ENCODE assay signal across 1 cellular context in the genomic region with DNA sequence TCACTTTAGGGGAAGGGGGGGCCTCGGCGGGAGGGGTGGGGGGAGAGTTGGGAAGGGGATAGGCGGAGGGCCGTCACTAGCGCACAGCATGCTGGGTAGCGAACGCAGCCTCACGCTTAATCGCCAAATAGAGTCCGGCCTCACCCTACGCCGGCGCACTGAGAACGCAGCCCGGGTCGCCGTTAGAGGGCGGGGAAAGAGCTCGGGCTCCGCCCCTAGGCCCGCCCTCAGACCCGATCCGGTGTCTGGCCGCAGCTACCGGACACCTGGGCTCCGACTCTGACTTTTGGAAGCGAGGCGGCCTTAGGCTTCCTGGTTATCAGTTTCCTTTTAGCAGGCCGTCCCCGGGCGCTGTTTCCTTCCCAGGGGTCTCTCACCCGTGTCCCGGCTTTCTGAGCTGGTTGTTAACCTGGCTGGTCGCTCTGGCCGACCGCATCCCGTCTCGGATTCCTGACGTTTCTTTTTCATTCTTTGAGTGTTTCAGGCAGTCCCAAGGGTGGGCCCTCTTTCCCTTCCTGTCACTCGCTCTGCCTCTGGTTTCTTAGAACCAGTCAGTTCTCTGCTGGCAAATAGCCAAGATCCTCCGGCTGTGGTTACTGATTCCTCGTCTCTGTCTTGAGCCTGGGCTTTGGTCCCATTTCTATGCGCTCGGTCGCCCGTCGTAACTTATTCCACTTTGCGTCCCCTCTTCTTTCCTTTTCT.
A peak's percentile ranks its signal among the peaks of the same experiment; 100 is the strongest.
TF ChIP-seq lines count a peak whose summit lies in the region.

No MANE protein-coding gene starts in this region.

TF ChIP-seq in K562, 482 proteins besides CTCF, POLR2A, EP300 and RAD21 (continued from another document and continues in another):
- TF ChIP-seq ESRRA (IDR thresholded peaks at IDR 0.05; ENCODE audit: borderline replicate concordance, low read depth): peak; percentile 57; the same call in 1 of the 2 replicates
- TF ChIP-seq ZNF408 (CRISPR knock-in tag; IDR thresholded peaks at IDR 0.05; ENCODE audit: low read depth): no peak
- no peak for TF ChIP-seq BRD4 (IDR thresholded peaks at IDR 0.05)
- TF ChIP-seq BHLHE40 (IDR thresholded peaks at IDR 0.05; ENCODE audit: low read length): no peak
- peak; percentile 78 for TF ChIP-seq CREM (IDR thresholded peaks at IDR 0.05; ENCODE audit: low read depth)
- TF ChIP-seq, protein P1, sequence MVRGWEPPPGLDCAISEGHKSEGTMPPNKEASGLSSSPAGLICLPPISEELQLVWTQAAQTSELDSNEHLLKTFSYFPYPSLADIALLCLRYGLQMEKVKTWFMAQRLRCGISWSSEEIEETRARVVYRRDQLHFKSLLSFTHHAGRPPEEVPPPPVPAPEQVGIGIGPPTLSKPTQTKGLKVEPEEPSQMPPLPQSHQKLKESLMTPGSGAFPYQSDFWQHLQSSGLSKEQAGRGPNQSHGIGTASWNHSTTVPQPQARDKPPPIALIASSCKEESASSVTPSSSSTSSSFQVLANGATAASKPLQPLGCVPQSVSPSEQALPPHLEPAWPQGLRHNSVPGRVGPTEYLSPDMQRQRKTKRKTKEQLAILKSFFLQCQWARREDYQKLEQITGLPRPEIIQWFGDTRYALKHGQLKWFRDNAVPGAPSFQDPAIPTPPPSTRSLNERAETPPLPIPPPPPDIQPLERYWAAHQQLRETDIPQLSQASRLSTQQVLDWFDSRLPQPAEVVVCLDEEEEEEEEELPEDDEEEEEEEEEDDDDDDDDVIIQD (CRISPR knock-in tag; IDR thresholded peaks at IDR 0.05): no peak
- TF ChIP-seq, protein P2, sequence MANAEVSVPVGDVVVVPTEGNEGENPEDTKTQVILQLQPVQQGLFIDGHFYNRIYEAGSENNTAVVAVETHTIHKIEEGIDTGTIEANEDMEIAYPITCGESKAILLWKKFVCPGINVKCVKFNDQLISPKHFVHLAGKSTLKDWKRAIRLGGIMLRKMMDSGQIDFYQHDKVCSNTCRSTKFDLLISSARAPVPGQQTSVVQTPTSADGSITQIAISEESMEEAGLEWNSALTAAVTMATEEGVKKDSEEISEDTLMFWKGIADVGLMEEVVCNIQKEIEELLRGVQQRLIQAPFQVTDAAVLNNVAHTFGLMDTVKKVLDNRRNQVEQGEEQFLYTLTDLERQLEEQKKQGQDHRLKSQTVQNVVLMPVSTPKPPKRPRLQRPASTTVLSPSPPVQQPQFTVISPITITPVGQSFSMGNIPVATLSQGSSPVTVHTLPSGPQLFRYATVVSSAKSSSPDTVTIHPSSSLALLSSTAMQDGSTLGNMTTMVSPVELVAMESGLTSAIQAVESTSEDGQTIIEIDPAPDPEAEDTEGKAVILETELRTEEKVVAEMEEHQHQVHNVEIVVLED (CRISPR knock-in tag; IDR thresholded peaks at IDR 0.05): peak; percentile 63
- TF ChIP-seq FOXK2 (conservative IDR thresholded peaks at IDR 0.05 in 1 of 2, IDR thresholded peaks at IDR 0.05 in 1 of 2; ENCODE audit: low read depth in 2 of 2): no peak
- no peak for TF ChIP-seq ZNF282 (CRISPR knock-in tag; IDR thresholded peaks at IDR 0.05)
- no peak for TF ChIP-seq ADNP (tag; IDR thresholded peaks at IDR 0.05)
- TF ChIP-seq, protein P3, sequence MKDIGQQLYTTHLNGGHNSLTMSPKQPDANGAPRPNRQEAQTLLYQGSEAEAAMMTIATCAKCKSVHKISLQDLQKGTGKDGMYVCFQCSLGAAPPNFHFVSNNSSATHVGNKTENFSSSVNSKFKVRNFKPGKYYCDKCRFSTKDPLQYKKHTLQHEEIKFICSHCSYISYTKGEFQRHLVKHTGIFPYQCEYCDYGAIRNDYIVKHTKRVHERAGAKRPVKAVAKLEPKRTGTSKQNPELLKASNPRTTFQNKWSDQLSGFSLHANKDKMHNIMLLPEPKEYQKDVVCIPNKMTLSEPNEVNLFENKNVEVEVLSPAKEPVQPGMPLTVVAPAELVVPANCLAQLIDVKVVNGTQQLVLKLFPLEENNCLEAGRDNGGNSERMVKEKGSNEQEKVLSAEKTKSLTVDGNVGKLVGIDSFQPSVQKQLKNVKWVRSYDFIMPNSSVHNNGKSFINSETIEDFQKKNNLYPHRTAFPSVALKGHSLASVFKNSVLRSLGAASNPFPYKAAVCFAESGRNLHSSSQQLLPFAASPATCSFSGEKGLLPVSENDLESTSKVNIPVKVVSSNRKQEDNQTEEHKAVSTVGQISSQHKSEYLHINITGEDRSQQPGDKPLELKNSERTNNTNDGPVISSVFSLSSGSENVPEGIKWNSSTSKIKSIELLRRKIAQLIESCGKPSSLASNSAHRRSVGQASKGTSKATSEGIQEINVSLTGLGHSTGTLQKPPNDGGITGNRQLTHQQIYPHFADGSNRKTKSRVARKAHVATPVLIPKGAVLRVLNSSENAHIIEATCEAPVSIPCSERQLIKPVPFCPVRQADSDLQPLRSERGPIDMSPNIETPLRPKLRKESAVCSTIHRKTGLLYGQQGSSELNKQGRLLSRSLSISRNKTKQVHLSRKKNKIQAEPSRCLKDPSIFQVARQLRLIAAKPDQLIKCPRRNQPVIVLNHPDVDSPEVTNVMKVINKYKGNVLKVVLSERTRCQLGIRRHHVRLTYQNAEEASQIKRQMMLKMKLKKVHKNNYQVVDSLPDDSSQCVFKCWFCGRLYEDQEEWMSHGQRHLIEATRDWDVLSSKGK (CRISPR knock-in tag; IDR thresholded peaks at IDR 0.05): no peak
- TF ChIP-seq RFX7 (CRISPR knock-in tag; IDR thresholded peaks at IDR 0.05): no peak
- TF ChIP-seq HLTF (IDR thresholded peaks at IDR 0.05): no peak
- TF ChIP-seq, protein P4, sequence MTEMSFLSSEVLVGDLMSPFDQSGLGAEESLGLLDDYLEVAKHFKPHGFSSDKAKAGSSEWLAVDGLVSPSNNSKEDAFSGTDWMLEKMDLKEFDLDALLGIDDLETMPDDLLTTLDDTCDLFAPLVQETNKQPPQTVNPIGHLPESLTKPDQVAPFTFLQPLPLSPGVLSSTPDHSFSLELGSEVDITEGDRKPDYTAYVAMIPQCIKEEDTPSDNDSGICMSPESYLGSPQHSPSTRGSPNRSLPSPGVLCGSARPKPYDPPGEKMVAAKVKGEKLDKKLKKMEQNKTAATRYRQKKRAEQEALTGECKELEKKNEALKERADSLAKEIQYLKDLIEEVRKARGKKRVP (CRISPR knock-in tag; IDR thresholded peaks at IDR 0.05): no peak
- TF ChIP-seq, protein P5, sequence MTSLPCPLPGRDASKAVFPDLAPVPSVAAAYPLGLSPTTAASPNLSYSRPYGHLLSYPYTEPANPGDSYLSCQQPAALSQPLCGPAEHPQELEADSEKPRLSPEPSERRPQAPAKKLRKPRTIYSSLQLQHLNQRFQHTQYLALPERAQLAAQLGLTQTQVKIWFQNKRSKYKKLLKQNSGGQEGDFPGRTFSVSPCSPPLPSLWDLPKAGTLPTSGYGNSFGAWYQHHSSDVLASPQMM (CRISPR knock-in tag; IDR thresholded peaks at IDR 0.05): no peak
- no peak for TF ChIP-seq TAF15 (IDR thresholded peaks at IDR 0.05; ENCODE audit: low read depth, low read length)
- TF ChIP-seq TRIM28 (IDR thresholded peaks at IDR 0.05): peak; percentile 35; the same call in 1 of the 2 replicates
- TF ChIP-seq L3MBTL2 (IDR thresholded peaks at IDR 0.05): 0 out of 2 replicates have a peak, but pooled peaks have one; percentile 11
- TF ChIP-seq KDM5B (IDR thresholded peaks at IDR 0.05; ENCODE audit: insufficient replicate concordance, low read depth, low read length): peak; percentile 44
- TF ChIP-seq, protein P6, sequence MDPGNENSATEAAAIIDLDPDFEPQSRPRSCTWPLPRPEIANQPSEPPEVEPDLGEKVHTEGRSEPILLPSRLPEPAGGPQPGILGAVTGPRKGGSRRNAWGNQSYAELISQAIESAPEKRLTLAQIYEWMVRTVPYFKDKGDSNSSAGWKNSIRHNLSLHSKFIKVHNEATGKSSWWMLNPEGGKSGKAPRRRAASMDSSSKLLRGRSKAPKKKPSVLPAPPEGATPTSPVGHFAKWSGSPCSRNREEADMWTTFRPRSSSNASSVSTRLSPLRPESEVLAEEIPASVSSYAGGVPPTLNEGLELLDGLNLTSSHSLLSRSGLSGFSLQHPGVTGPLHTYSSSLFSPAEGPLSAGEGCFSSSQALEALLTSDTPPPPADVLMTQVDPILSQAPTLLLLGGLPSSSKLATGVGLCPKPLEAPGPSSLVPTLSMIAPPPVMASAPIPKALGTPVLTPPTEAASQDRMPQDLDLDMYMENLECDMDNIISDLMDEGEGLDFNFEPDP (CRISPR knock-in tag; IDR thresholded peaks at IDR 0.05): no peak
- TF ChIP-seq, protein P7, sequence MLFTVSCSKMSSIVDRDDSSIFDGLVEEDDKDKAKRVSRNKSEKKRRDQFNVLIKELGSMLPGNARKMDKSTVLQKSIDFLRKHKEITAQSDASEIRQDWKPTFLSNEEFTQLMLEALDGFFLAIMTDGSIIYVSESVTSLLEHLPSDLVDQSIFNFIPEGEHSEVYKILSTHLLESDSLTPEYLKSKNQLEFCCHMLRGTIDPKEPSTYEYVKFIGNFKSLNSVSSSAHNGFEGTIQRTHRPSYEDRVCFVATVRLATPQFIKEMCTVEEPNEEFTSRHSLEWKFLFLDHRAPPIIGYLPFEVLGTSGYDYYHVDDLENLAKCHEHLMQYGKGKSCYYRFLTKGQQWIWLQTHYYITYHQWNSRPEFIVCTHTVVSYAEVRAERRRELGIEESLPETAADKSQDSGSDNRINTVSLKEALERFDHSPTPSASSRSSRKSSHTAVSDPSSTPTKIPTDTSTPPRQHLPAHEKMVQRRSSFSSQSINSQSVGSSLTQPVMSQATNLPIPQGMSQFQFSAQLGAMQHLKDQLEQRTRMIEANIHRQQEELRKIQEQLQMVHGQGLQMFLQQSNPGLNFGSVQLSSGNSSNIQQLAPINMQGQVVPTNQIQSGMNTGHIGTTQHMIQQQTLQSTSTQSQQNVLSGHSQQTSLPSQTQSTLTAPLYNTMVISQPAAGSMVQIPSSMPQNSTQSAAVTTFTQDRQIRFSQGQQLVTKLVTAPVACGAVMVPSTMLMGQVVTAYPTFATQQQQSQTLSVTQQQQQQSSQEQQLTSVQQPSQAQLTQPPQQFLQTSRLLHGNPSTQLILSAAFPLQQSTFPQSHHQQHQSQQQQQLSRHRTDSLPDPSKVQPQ (CRISPR knock-in tag; IDR thresholded peaks at IDR 0.05; ENCODE audit: borderline replicate concordance): no peak
- TF ChIP-seq, protein P8, sequence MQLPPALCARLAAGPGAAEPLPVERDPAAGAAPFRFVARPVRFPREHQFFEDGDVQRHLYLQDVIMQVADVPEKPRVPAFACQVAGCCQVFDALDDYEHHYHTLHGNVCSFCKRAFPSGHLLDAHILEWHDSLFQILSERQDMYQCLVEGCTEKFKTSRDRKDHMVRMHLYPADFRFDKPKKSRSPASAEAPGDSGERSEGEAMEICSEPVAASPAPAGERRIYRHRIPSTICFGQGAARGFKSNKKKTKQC (CRISPR knock-in tag; IDR thresholded peaks at IDR 0.05): peak; percentile 51; the same call in 1 of the 2 replicates
- peak; percentile 71 for TF ChIP-seq POLR2G (IDR thresholded peaks at IDR 0.05; ENCODE audit: low read depth, low read length)
- no peak for TF ChIP-seq MBD2 (IDR thresholded peaks at IDR 0.05; ENCODE audit: borderline replicate concordance, low read depth)
- TF ChIP-seq, protein P9, sequence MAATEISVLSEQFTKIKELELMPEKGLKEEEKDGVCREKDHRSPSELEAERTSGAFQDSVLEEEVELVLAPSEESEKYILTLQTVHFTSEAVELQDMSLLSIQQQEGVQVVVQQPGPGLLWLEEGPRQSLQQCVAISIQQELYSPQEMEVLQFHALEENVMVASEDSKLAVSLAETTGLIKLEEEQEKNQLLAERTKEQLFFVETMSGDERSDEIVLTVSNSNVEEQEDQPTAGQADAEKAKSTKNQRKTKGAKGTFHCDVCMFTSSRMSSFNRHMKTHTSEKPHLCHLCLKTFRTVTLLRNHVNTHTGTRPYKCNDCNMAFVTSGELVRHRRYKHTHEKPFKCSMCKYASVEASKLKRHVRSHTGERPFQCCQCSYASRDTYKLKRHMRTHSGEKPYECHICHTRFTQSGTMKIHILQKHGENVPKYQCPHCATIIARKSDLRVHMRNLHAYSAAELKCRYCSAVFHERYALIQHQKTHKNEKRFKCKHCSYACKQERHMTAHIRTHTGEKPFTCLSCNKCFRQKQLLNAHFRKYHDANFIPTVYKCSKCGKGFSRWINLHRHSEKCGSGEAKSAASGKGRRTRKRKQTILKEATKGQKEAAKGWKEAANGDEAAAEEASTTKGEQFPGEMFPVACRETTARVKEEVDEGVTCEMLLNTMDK (IDR thresholded peaks at IDR 0.05; ENCODE audit: borderline replicate concordance, insufficient read depth, low read depth, low read length, poor library complexity, severe bottlenecking): no peak
- TF ChIP-seq PPARD (CRISPR knock-in tag; IDR thresholded peaks at IDR 0.05): no peak
- peak; percentile 32 for TF ChIP-seq HDAC3 (IDR thresholded peaks at IDR 0.05; ENCODE audit: borderline replicate concordance, partially characterized antibody)
- no peak for TF ChIP-seq MTF1 (CRISPR knock-in tag; IDR thresholded peaks at IDR 0.05; ENCODE audit: borderline replicate concordance)
- TF ChIP-seq KLF1 (tag; IDR thresholded peaks at IDR 0.05): no peak
- TF ChIP-seq, protein P10, sequence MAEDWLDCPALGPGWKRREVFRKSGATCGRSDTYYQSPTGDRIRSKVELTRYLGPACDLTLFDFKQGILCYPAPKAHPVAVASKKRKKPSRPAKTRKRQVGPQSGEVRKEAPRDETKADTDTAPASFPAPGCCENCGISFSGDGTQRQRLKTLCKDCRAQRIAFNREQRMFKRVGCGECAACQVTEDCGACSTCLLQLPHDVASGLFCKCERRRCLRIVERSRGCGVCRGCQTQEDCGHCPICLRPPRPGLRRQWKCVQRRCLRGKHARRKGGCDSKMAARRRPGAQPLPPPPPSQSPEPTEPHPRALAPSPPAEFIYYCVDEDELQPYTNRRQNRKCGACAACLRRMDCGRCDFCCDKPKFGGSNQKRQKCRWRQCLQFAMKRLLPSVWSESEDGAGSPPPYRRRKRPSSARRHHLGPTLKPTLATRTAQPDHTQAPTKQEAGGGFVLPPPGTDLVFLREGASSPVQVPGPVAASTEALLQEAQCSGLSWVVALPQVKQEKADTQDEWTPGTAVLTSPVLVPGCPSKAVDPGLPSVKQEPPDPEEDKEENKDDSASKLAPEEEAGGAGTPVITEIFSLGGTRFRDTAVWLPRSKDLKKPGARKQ (CRISPR knock-in tag; IDR thresholded peaks at IDR 0.05): no peak
- peak; percentile 66 for TF ChIP-seq STAT5A (IDR thresholded peaks at IDR 0.05; ENCODE audit: borderline replicate concordance, low read length)
- TF ChIP-seq ZFP1 (CRISPR knock-in tag; IDR thresholded peaks at IDR 0.05): no peak
- TF ChIP-seq TCF3 (CRISPR knock-in tag; IDR thresholded peaks at IDR 0.05): peak; percentile 33; the same call in 1 of the 2 replicates
- TF ChIP-seq, protein P11, sequence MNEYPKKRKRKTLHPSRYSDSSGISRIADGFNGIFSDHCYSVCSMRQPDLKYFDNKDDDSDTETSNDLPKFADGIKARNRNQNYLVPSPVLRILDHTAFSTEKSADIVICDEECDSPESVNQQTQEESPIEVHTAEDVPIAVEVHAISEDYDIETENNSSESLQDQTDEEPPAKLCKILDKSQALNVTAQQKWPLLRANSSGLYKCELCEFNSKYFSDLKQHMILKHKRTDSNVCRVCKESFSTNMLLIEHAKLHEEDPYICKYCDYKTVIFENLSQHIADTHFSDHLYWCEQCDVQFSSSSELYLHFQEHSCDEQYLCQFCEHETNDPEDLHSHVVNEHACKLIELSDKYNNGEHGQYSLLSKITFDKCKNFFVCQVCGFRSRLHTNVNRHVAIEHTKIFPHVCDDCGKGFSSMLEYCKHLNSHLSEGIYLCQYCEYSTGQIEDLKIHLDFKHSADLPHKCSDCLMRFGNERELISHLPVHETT (CRISPR knock-in tag; conservative IDR thresholded peaks at IDR 0.05 in 1 of 2, IDR thresholded peaks at IDR 0.05 in 1 of 2): peak in 1 of 2 experiments; percentile 91; a peak in 2 of 4 replicates
- TF ChIP-seq POLR2B (IDR thresholded peaks at IDR 0.05; ENCODE audit: low read depth, partially characterized antibody): peak; percentile 43
- TF ChIP-seq, protein P12, sequence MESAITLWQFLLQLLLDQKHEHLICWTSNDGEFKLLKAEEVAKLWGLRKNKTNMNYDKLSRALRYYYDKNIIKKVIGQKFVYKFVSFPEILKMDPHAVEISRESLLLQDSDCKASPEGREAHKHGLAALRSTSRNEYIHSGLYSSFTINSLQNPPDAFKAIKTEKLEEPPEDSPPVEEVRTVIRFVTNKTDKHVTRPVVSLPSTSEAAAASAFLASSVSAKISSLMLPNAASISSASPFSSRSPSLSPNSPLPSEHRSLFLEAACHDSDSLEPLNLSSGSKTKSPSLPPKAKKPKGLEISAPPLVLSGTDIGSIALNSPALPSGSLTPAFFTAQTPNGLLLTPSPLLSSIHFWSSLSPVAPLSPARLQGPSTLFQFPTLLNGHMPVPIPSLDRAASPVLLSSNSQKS (CRISPR knock-in tag; IDR thresholded peaks at IDR 0.05): no peak
